ENCODE assay signal across 11 cellular contexts in genomic region chr11:2380396-2380795, GRCh38. TPM values are rescaled to one million over a fixed set of nuclear protein-coding genes. Genes with fewer than 3 reads are reported as not detected.
DNase-seq lines count a peak whose midpoint lies in the region; ATAC-seq and TF ChIP-seq lines count a peak whose summit lies in the region.
"Had no signal": no experiment of that assay in that cellular context is flagged by ENCODE, and none has a peak within 500 bp of the region (broad histone marks: within the 10 kb centered on the region; RNA-seq: fewer than 3 reads in every experiment).

No MANE protein-coding gene starts in this region.

- no peak for ATAC-seq in effector memory CD8-positive, alpha-beta T cell (replicated peaks)
- no peak for ATAC-seq in HG02763 (IDR thresholded peaks at IDR 0.05; ENCODE audit: unreplicated experiment)

- H3K4me3 ChIP-seq in AG10803 (ENCODE audit: low read length) = peak overlapping the region; percentile 97

- TF ChIP-seq CTCF in AG10803 (conservative IDR thresholded peaks at IDR 0.05; ENCODE audit: low read length) (no peak), nephron progenitor cell (IDR thresholded peaks at IDR 0.05) (no peak)

- H3K4me3 Mint-ChIP-seq in IgD-negative memory B cell = peak overlapping the region; percentile 72 to 94 (median 84)
- H3K4me3 Mint-ChIP-seq in effector memory CD8-positive, alpha-beta T cell = peak overlapping the region; percentile 88 to 89
- peak overlapping the region; percentile 40 for H3K4me3 Mint-ChIP-seq in nephron progenitor cell

- H3K27ac Mint-ChIP-seq in IgD-negative memory B cell (peak overlapping the region; percentile 80 to 90 (median 89)), nephron progenitor cell (no peak overlapping the region)
- peak overlapping the region; percentile 81 to 82 for H3K27ac Mint-ChIP-seq in effector memory CD8-positive, alpha-beta T cell

- no peaks in the 10 kb centered on the region for H3K9me3 Mint-ChIP-seq in IgD-negative memory B cell
- H3K9me3 Mint-ChIP-seq in effector memory CD8-positive, alpha-beta T cell = no peaks in the 10 kb centered on the region
- H3K9me3 Mint-ChIP-seq in nephron progenitor cell = no peaks in the 10 kb centered on the region

- H3K4me1 Mint-ChIP-seq in IgD-negative memory B cell (peaks cover 13 to 38% (median 37%) of the 10 kb centered on the region in 3 donors), nephron progenitor cell (peaks cover 42% of the 10 kb centered on the region)
- H3K4me1 Mint-ChIP-seq in effector memory CD8-positive, alpha-beta T cell (ENCODE audit: low read depth in 2 of 2) = peaks cover 55 to 64% of the 10 kb centered on the region in 2 donors

- H3K27me3 Mint-ChIP-seq in IgD-negative memory B cell (no peaks in the 10 kb centered on the region), nephron progenitor cell (ENCODE audit: low read depth, poor library complexity) (peaks cover 14% of the 10 kb centered on the region)
- H3K27me3 Mint-ChIP-seq in effector memory CD8-positive, alpha-beta T cell = no peaks in the 10 kb centered on the region

- no peak for DNase-seq in AG10803 (ENCODE audit: low read depth)
- DNase-seq in effector memory CD8-positive, alpha-beta T cell = no peak
- DNase-seq in nephron progenitor cell = no peak
- DNase-seq in DMS79 treated with DMSO at 0.1 percent for 48 hours (lab: John Stamatoyannopoulos, UW) = no peak
- no peak for DNase-seq in AG08396 (ENCODE audit: low spot score)
- DNase-seq in central memory CD4-positive, alpha-beta T cell = no peak
- DNase-seq: activated CD4-positive, alpha-beta T cell treated with anti-CD3 and anti-CD28 coated beads, Interleukin-2, amount 50 U/mL, for 1 hour; NCI-H510A; retina had no signal

- H3K36me3 Mint-ChIP-seq in IgD-negative memory B cell = no peaks in the 10 kb centered on the region
- H3K36me3 Mint-ChIP-seq in effector memory CD8-positive, alpha-beta T cell (ENCODE audit: insufficient read depth) = peaks cover 57% of the 10 kb centered on the region
- no peaks in the 10 kb centered on the region for H3K36me3 Mint-ChIP-seq in nephron progenitor cell (ENCODE audit: low read depth)

RNA-seq across cellular contexts. Expression of gene CD81, which starts 3.3 kb away (rescaled TPM):
- polyA plus RNA-seq in IgD-negative memory B cell = 195 TPM

RNA-seq across cellular contexts. Expression of gene TSSC4, which starts 20.2 kb away (rescaled TPM):
- polyA plus RNA-seq in IgD-negative memory B cell = 86.8 TPM
